8 cellular contexts compared by ENCODE assay signal in the genomic region with DNA sequence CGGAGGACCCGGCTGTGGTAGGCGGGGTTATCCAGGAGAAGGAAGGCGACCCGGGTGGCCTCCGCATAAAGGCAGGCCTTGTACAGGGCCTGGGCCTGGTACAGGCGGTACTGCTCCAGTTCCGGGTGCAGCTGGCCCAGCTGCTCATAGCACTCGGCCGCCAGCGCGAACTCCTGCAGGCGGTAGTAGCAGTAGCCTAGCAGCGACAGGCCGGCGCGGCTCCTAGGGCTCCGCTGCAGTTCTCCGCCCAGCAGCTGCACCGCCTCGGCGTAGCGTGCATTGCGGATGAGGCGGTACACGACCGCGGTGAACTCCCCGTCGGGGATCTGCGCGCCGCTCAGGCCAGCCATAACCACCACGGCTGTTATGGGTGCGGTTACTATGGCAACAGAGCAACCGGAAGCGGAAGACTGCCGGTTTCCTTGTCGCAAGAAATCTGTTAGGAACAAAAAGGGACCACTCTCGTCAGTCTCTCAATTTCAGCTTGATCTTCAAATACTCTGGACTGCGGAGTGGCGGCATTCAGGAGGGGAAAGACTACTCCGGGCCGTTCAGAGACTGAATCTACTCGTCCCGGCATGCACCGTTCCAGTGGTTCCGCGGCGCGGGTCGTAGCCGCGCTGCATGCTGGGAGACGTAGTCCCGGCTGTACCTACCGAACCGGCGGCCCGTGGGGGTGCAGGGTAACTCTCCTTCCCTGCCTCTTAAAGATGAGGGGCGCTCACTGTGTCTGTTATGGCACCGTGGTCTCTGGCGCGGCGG.
DNase-seq lines count a peak whose midpoint lies in the region; ATAC-seq and TF ChIP-seq lines count a peak whose summit lies in the region.

No MANE protein-coding gene starts in this region.

- H3K4me3 ChIP-seq in fibroblast of pulmonary artery (replicated peaks; ENCODE audit: low read depth, low read length), result peak overlapping the region; percentile 84

- H3K4me1 Mint-ChIP-seq in natural killer cell, result peaks cover 12 to 13% of the 10 kb centered on the region in 2 donors
- peaks cover 3 to 15% of the 10 kb centered on the region in 2 donors for H3K4me1 Mint-ChIP-seq in stimulated activated naive B cell treated with anti-CD40 and anti-IgM and Interleukin-4, amounts not matched to agents 10 μg/mL and 1 μg/mL and 100 μg/mL, for 72 hours

- intact Hi-C loops in natural killer cell (cut with micrococcal nuclease), result loop anchor here (1.0 to 10.0 kb wide), 2 partner anchors 66 to 388 kb away; a partner anchor contains a TSS

- peak overlapping the region; percentile 98 for H3K4me3 Mint-ChIP-seq in natural killer cell
- H3K4me3 Mint-ChIP-seq in stimulated activated naive B cell treated with anti-CD40 and anti-IgM and Interleukin-4, amounts not matched to agents 10 μg/mL and 1 μg/mL and 100 μg/mL, for 72 hours, result peak overlapping the region; percentile 88 to 90

- TF ChIP-seq CTCF in fibroblast of pulmonary artery (IDR thresholded peaks at IDR 0.05; ENCODE audit: low read length, missing control alignments) (no peak), natural killer cell (IDR thresholded peaks at IDR 0.05) (no peak)

- no peaks in the 10 kb centered on the region for H3K9me3 Mint-ChIP-seq in natural killer cell
- peaks cover 4% of the 10 kb centered on the region in 2 donors for H3K9me3 Mint-ChIP-seq in stimulated activated naive B cell treated with anti-CD40 and anti-IgM and Interleukin-4, amounts not matched to agents 10 μg/mL and 1 μg/mL and 100 μg/mL, for 72 hours

- ATAC-seq in natural killer cell, result peak; percentile 90 to 95 (median 92)
- ATAC-seq in stimulated activated naive B cell treated with anti-CD40 and anti-IgM and Interleukin-4, amounts not matched to agents 10 μg/mL and 1 μg/mL and 100 μg/mL, for 72 hours (replicated peaks), result peak; percentile 95 to 96

- peaks cover 9% of the 10 kb centered on the region for H3K36me3 Mint-ChIP-seq in natural killer cell
- peaks cover 3 to 7% of the 10 kb centered on the region in 2 donors for H3K36me3 Mint-ChIP-seq in stimulated activated naive B cell treated with anti-CD40 and anti-IgM and Interleukin-4, amounts not matched to agents 10 μg/mL and 1 μg/mL and 100 μg/mL, for 72 hours

- H3K27me3 Mint-ChIP-seq in natural killer cell (ENCODE audit: low read depth in 2 of 2), result peaks cover 4 to 8% of the 10 kb centered on the region in 2 donors
- no peaks in the 10 kb centered on the region for H3K27me3 Mint-ChIP-seq in stimulated activated naive B cell treated with anti-CD40 and anti-IgM and Interleukin-4, amounts not matched to agents 10 μg/mL and 1 μg/mL and 100 μg/mL, for 72 hours

- DNase-seq in EH (ENCODE audit: low read depth) (peak; percentile 90), H4 (ENCODE audit: low spot score) (peak; percentile 80), LHCN-M2 (ENCODE audit: low read depth) (peak; percentile 88), RPMI7951 (ENCODE audit: low read depth) (peak; percentile 90), fibroblast of pulmonary artery (ENCODE audit: low read depth) (peak; percentile 91), natural killer cell (peak; percentile 91)
- peak; percentile 81 for DNase-seq in activated T-helper 9 cell treated with anti-CD3 and anti-CD28 coated beads, Interleukin-2, amount 50 U/mL, for 16 hours (ENCODE audit: low read depth)
- peak; percentile 89 for DNase-seq in stimulated activated naive B cell treated with anti-CD40 and anti-IgM and Interleukin-4, amounts not matched to agents 10 μg/mL and 1 μg/mL and 100 μg/mL, for 72 hours

- H3K27ac Mint-ChIP-seq in natural killer cell, result peak overlapping the region; percentile 98 to 100
- peak overlapping the region; percentile 99 for H3K27ac Mint-ChIP-seq in stimulated activated naive B cell treated with anti-CD40 and anti-IgM and Interleukin-4, amounts not matched to agents 10 μg/mL and 1 μg/mL and 100 μg/mL, for 72 hours

Comparison
In these comparisons a context has a peak if more than half of its experiments do, and no peak if none do; other contexts are left out.
1. Peak in every context shown above with its lines: DNase-seq, ATAC-seq and H3K4me3 ChIP-seq.